1 cellular context compared by ENCODE assay signal in genomic region chr17:76131692-76132573, GRCh38.
TF ChIP-seq lines count a peak whose summit lies in the region.

No MANE protein-coding gene starts in this region.

TF ChIP-seq in A549, 52 proteins besides CTCF, POLR2A, EP300 and RAD21:
- TF ChIP-seq HOXB13 (CRISPR knock-in tag; IDR thresholded peaks at IDR 0.05; ENCODE audit: low read depth) (no peak), PHF8 (IDR thresholded peaks at IDR 0.05; ENCODE audit: borderline replicate concordance, low read depth) (no peak), MAZ (IDR thresholded peaks at IDR 0.05; ENCODE audit: borderline replicate concordance, low read depth, low read length) (no peak), NR3C1 (IDR thresholded peaks at IDR 0.05) (no peak), ATOH8 (CRISPR knock-in tag; IDR thresholded peaks at IDR 0.05; ENCODE audit: low read depth) (no peak), ZNF302 (CRISPR knock-in tag; IDR thresholded peaks at IDR 0.05) (no peak)
